ENCODE assay signal across 1 cellular context in the genomic region with DNA sequence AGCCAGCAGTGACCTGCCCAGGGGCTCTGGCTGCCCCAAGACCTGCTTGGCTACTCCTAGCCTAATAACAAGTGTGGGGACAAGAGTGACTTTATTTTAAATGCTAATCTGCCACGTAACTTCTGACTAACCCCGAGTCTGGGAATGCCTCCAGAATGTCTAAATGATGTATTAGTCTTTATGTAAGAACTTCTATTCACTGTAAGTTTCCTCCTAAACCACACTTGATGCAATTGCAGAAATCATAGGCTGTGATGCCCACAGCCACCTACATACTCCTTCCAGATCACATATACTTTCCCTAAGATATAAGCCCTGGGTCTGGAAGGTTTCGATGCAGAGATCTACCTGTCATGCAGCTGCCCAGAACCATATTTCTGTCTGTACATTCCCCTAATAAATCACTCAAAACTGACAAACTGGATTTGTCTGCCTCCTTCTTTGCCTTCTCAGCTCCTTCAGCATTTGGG.
TF ChIP-seq lines count a peak whose summit lies in the region.

No MANE protein-coding gene starts in this region.

TF ChIP-seq in SK-N-SH, 30 proteins besides CTCF, POLR2A, EP300 and RAD21 (continued from another document):
- TF ChIP-seq TEAD4 (IDR thresholded peaks at IDR 0.05; ENCODE audit: borderline replicate concordance, insufficient read depth) = 0 out of 2 replicates have a peak, but pooled peaks have one; percentile 29
- no peak for TF ChIP-seq SMC3 (IDR thresholded peaks at IDR 0.05; ENCODE audit: low read depth, low read length)
- TF ChIP-seq CHD2 (IDR thresholded peaks at IDR 0.05; ENCODE audit: low read length, partially characterized antibody) = no peak
